1 cellular context compared by ENCODE assay signal in genomic region chr11:60345489-60345888, GRCh38.
TF ChIP-seq lines count a peak whose summit lies in the region.

No MANE protein-coding gene starts in this region.

TF ChIP-seq in H1, 55 proteins besides CTCF, POLR2A, EP300 and RAD21:
- TF ChIP-seq EZH2 (IDR thresholded peaks at IDR 0.05; ENCODE audit: low read depth, low read length, severe bottlenecking) (no peak), SIN3A (conservative IDR thresholded peaks at IDR 0.05 in 1 of 2, IDR thresholded peaks at IDR 0.05 in 1 of 2; ENCODE audit: low read depth in 1 of 2, low read length in 2 of 2) (no peak), YY1 (IDR thresholded peaks at IDR 0.05; ENCODE audit: low read depth, low read length) (no peak), CEBPB (IDR thresholded peaks at IDR 0.05; ENCODE audit: low read depth, low read length) (no peak), CBX8 (IDR thresholded peaks at IDR 0.05; ENCODE audit: borderline replicate concordance, low read depth, low read length) (no peak), GABPA (IDR thresholded peaks at IDR 0.05; ENCODE audit: borderline replicate concordance, insufficient read depth, low read length) (no peak)
